Comparison of ENCODE assay signal across 8 cellular contexts in the genomic region with DNA sequence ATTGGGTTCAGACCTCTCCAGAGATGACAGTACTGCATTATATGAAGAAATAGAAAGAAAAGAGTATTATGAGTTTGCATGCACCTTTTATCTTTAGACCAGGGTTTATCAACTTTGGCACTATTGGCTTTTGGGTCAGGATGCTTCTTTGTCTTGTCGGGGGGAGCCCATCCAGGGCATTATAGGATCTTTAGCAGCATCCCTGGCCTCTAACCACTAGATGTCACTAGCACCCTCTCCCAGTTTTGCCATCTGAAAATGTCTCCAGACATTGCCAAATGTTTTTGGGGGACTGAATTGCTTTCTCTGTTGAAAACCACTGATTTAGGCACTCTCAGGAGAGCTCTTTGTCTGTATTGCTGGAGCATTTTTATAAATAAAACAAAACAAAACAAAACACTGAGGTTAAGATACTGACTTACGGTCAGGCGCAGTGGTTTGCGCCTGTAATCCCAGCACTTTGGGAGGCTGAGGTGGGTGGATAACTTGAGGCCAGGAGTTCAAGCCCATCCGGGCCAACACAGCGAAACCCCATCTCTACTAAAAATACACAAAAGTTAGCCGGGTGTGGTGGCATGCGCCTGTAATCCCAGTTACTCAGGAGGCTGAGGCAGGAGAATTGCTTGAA. TPM values are rescaled to one million over a fixed set of nuclear protein-coding genes. Genes with fewer than 3 reads are reported as not detected.
DNase-seq lines count a peak whose midpoint lies in the region; ATAC-seq and TF ChIP-seq lines count a peak whose summit lies in the region.

No MANE protein-coding gene starts in this region.

- no TSS peak for BruUV-seq in A673 (replicated peaks; lab: Mats Ljungman, UMichigan)

- no peaks in the 10 kb centered on the region for H3K36me3 Mint-ChIP-seq in activated CD4-positive, alpha-beta memory T cell treated with anti-CD3 and anti-CD28 coated beads for 36 hours

- no peaks in the 10 kb centered on the region for H3K9me3 Mint-ChIP-seq in activated CD4-positive, alpha-beta memory T cell treated with anti-CD3 and anti-CD28 coated beads for 36 hours

- intact Hi-C loops in A673 (cut with micrococcal nuclease; ENCODE audit: unreplicated experiment) (loop anchor here (2.0 to 10.0 kb wide), 3 partner anchors 55 to 213 kb away; no protein-coding TSS in a partner anchor), psoas muscle (cut with DNase I) (loop anchor here in 1 of 2 donors (10.0 kb wide), 1 partner anchor 683 kb away; no protein-coding TSS in a partner anchor)
- intact Hi-C loops in activated CD4-positive, alpha-beta memory T cell treated with anti-CD3 and anti-CD28 coated beads for 36 hours (cut with micrococcal nuclease): loop anchor here (1.0 to 10.0 kb wide), 7 partner anchors 10 to 683 kb away; a partner anchor contains a TSS

- H3K4me1 Mint-ChIP-seq in activated CD4-positive, alpha-beta memory T cell treated with anti-CD3 and anti-CD28 coated beads for 36 hours (ENCODE audit: low read depth): peaks cover 49% of the 10 kb centered on the region

- CTCF ChIA-PET in A673 (lab: Charles Lee): no interaction called here
- CTCF ChIA-PET in activated CD4-positive, alpha-beta memory T cell treated with anti-CD3 and anti-CD28 coated beads for 36 hours (lab: Charles Lee): no interaction called here

- H3K27ac Mint-ChIP-seq in activated CD4-positive, alpha-beta memory T cell treated with anti-CD3 and anti-CD28 coated beads for 36 hours: peak overlapping the region; percentile 80

- H2AFZ ChIP-seq in fibroblast of lung (ENCODE audit: low read length): no peak overlapping the region

- POLR2A ChIA-PET in A673 (lab: Charles Lee; ENCODE audit: low non-redundant PET): no interaction called here
- POLR2A ChIA-PET in activated CD4-positive, alpha-beta memory T cell treated with anti-CD3 and anti-CD28 coated beads for 36 hours (lab: Charles Lee): no interaction called here

- no peaks in the 10 kb centered on the region for H3K79me2 ChIP-seq in fibroblast of lung (ENCODE audit: control insufficient read depth, insufficient read depth, low read length)

- peak; percentile 85 for TF ChIP-seq CTCF in A673 (conservative IDR thresholded peaks at IDR 0.05; ENCODE audit: low read depth, low read length)
- peak; percentile 64 to 80 for TF ChIP-seq CTCF in fibroblast of lung (conservative IDR thresholded peaks at IDR 0.05 in 1 of 2, IDR thresholded peaks at IDR 0.05 in 1 of 2; ENCODE audit: low read depth in 1 of 2, low read length in 2 of 2)
- peak; percentile 58 for TF ChIP-seq CTCF in psoas muscle (IDR thresholded peaks at IDR 0.05)

- H3K9me3 ChIP-seq in A673 (ENCODE audit: low read depth, low read length, poor library complexity, severe bottlenecking): no peaks in the 10 kb centered on the region
- no peaks in the 10 kb centered on the region for H3K9me3 ChIP-seq in fibroblast of lung (ENCODE audit: control insufficient read depth, insufficient read depth, low read depth, low read length)
- no peaks in the 10 kb centered on the region for H3K9me3 ChIP-seq in psoas muscle

- H3K4me2 ChIP-seq in fibroblast of lung (ENCODE audit: extremely low read depth, insufficient read depth, low read length): no peak overlapping the region

- H3K27ac ChIP-seq in A673 (ENCODE audit: low read depth, low read length, poor library complexity, severe bottlenecking) (no peak overlapping the region), fibroblast of lung (ENCODE audit: insufficient read depth, low read length) (no peak overlapping the region), psoas muscle (no peak overlapping the region)

- H4K20me1 ChIP-seq in fibroblast of lung (ENCODE audit: control insufficient read depth, extremely low read depth, insufficient read depth, low read length): no peaks in the 10 kb centered on the region

- H3K27me3 ChIP-seq in A673 (replicated peaks; ENCODE audit: insufficient read depth, low read depth, low read length, poor library complexity) (no peaks in the 10 kb centered on the region), fibroblast of lung (ENCODE audit: control insufficient read depth, insufficient read depth, low read length) (no peaks in the 10 kb centered on the region), psoas muscle (ENCODE audit: insufficient read depth in 3 of 3, low read length in 2 of 3) (no peaks in the 10 kb centered on the region)

- no peaks in the 10 kb centered on the region for H3K27me3 Mint-ChIP-seq in activated CD4-positive, alpha-beta memory T cell treated with anti-CD3 and anti-CD28 coated beads for 36 hours

- no peak overlapping the region for H3K4me3 ChIP-seq in A673 (ENCODE audit: low read depth, low read length, poor library complexity, severe bottlenecking)
- no peak overlapping the region for H3K4me3 ChIP-seq in fibroblast of lung (replicated peaks in 1 of 4; ENCODE audit: control extremely low read depth in 1 of 4, insufficient read depth in 1 of 4, low read depth in 3 of 4, low read length in 4 of 4)
- no peak overlapping the region for H3K4me3 ChIP-seq in psoas muscle

- DNase-seq in A673 (ENCODE audit: low spot score) (peak; percentile 69), Daoy (ENCODE audit: low read depth) (peak; percentile 6), Kasumi-1 (lab: John Stamatoyannopoulos, UW) (peak; percentile 15 to 33), fibroblast of lung (ENCODE audit: low read depth in 2 of 2) (peak in 1 of 2 donors; percentile 26), psoas muscle (no peak), cerebellar nuclear complex (lab: John Stamatoyannopoulos, UW) (no peak)
- DNase-seq in activated CD4-positive, alpha-beta memory T cell treated with anti-CD3 and anti-CD28 coated beads for 36 hours: peak; percentile 49

- H3K9ac ChIP-seq in fibroblast of lung (ENCODE audit: insufficient read depth, low read length): no peak overlapping the region

- H3K4me1 ChIP-seq in A673 (ENCODE audit: insufficient read depth, low read length, poor library complexity, severe bottlenecking): peaks cover 3% of the 10 kb centered on the region
- no peaks in the 10 kb centered on the region for H3K4me1 ChIP-seq in fibroblast of lung (ENCODE audit: control insufficient read depth, extremely low read depth, insufficient read depth, low read length)
- H3K4me1 ChIP-seq in psoas muscle: no peaks in the 10 kb centered on the region

- 78 to 86% (median 84%) methylated on average over 8 of the region's 8 CpGs for WGBS in psoas muscle, 3 donors

- H3K4me3 Mint-ChIP-seq in activated CD4-positive, alpha-beta memory T cell treated with anti-CD3 and anti-CD28 coated beads for 36 hours: no peak overlapping the region

- H3K36me3 ChIP-seq in A673 (ENCODE audit: insufficient read depth, low read length, poor library complexity, severe bottlenecking) (no peaks in the 10 kb centered on the region), fibroblast of lung (ENCODE audit: control insufficient read depth, insufficient read depth, low read length) (no peaks in the 10 kb centered on the region), psoas muscle (ENCODE audit: insufficient read depth in 1 of 2, low read depth in 1 of 2) (no peaks in the 10 kb centered on the region)

- ATAC-seq in psoas muscle: peak in 3 of 4 donors; percentile 46 to 58 (median 52)
- ATAC-seq in HG03565 (IDR thresholded peaks at IDR 0.05; ENCODE audit: unreplicated experiment): no peak

RNA-seq across cellular contexts. Expression of a gene that starts 23.6 kb away (rescaled TPM):
- total RNA-seq in A673 (2021): 9.4 and 13.2 TPM in 2 replicates
- total RNA-seq in Daoy (2014; rRNA removed; shearing (Covaris generic)): 0.48 and 1.0 TPM in 2 replicates
- total RNA-seq in activated CD4-positive, alpha-beta memory T cell treated with anti-CD3 and anti-CD28 coated beads for 36 hours: 10 to 100 TPM; 13.1 to 15.5 TPM
- 2.8 and 7.4 TPM in 2 replicates for total RNA-seq in fibroblast of lung
- 11.6 and 16.3 TPM in 2 replicates for polyA plus RNA-seq in fibroblast of lung
- 6.8 and 6.9 TPM in 2 replicates for polyA plus RNA-seq in fibroblast of lung (2012)
- 2.8 and 7.3 TPM in 2 replicates for polyA minus RNA-seq in fibroblast of lung (ENCODE audit: low replicate concordance)
- total RNA-seq in psoas muscle: 1 to 10 TPM in 3 of 4 donors, under 1 TPM in 1; 0.91 to 2.7 (median 1.5) TPM
- polyA plus RNA-seq in psoas muscle: under 1 TPM; 0.25 to 0.60 (median 0.57) TPM

RNA-seq across cellular contexts. Expression of a gene that starts 28.6 kb away (rescaled TPM):
- total RNA-seq in A673 (2021) (16.1 and 18.1 TPM in 2 replicates), fibroblast of lung (3.1 and 6.6 TPM in 2 replicates), psoas muscle (10 to 100 TPM in 1 of 4 donors, 1 to 10 TPM in 3; 7.4 to 12.7 (median 8.9) TPM)
- total RNA-seq in Daoy (2014; rRNA removed; shearing (Covaris generic)): 3.1 and 6.0 TPM in 2 replicates
- 10 to 100 TPM; 16.2 to 17.3 TPM for total RNA-seq in activated CD4-positive, alpha-beta memory T cell treated with anti-CD3 and anti-CD28 coated beads for 36 hours
- polyA plus RNA-seq in fibroblast of lung (8.1 and 10.8 TPM in 2 replicates), psoas muscle (10 to 100 TPM; 10.7 to 22.2 (median 15.5) TPM)
- polyA plus RNA-seq in fibroblast of lung (2012): 9.7 and 13.5 TPM in 2 replicates
- not detected in 2 replicates for polyA minus RNA-seq in fibroblast of lung (ENCODE audit: low replicate concordance)

Comparison
In these comparisons a context has a peak if more than half of its experiments do, and no peak if none do; other contexts are left out.
1. DNase-seq: peak in A673 (single experiment), Daoy (single experiment), Kasumi-1 (2 of 2) and activated CD4-positive, alpha-beta memory T cell treated with anti-CD3 and anti-CD28 coated beads for 36 hours (single experiment); none in psoas muscle (0 of 2) and cerebellar nuclear complex (0 of 2).
2. Peak in every context shown above with its lines, with median percentiles within 50 percentile points of each other: CTCF ChIP-seq.